In the genomic region with DNA sequence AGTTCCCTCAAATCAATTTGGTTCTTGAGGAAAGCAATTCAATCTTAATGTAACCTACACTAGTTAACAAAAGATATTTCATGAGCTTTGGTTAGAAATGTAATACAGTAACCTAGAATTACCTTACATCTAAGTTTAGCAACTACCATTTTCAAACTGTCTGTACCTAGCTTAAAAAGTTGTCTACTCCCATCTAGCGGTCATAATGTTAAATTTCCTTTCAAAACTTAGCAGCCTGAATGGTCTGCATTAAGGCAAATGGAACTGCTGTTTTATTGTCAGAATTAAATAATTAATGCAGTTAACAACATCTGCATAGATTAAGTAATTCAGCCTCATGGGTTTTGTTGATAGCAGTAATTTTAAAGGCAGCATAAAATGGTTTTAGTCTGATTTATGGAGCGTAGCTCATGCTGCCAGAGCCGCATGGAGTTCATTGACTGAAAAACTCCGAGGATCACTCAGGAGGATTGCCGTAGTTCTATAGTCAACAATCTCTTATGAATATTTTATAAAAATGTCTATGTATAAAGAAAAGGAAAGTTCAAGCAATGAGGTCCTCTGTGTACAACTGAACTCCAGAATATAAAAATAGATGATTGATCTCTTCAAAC, we compare ENCODE assay signal across 9 cellular contexts.
DNase-seq lines count a peak whose midpoint lies in the region; ATAC-seq and TF ChIP-seq lines count a peak whose summit lies in the region.
"Had no signal": no experiment of that assay in that cellular context is flagged by ENCODE, and none has a peak within 500 bp of the region (broad histone marks: within the 10 kb centered on the region; RNA-seq: fewer than 3 reads in every experiment).

No MANE protein-coding gene starts in this region.

- ATAC-seq in heart left ventricle (peak in 2 of 4 donors; percentile 62 to 72), HG02763 (IDR thresholded peaks at IDR 0.05; ENCODE audit: unreplicated experiment) (peak; percentile 68), gastroesophageal sphincter (no peak)
- ATAC-seq in stimulated activated effector memory CD8-positive, alpha-beta T cell treated with anti-CD3 and anti-CD28 coated beads, Interleukin-12 subunit alpha, Interleukin-12 subunit beta, amount 100 ng/mL, for 72 hours: peak; percentile 36

- TF ChIP-seq EP300 in SK-N-SH (IDR thresholded peaks at IDR 0.05; ENCODE audit: borderline replicate concordance in 1 of 2, low read depth in 1 of 2, low read length in 1 of 2): no peak
- TF ChIP-seq EP300 in gastroesophageal sphincter (IDR thresholded peaks at IDR 0.05): no peak

- H3K4me1 Mint-ChIP-seq in stimulated activated effector memory CD8-positive, alpha-beta T cell treated with anti-CD3 and anti-CD28 coated beads, Interleukin-12 subunit alpha, Interleukin-12 subunit beta, amount 100 ng/mL, for 72 hours: no peaks in the 10 kb centered on the region

- H4K20me1 ChIP-seq in SK-N-SH (ENCODE audit: insufficient read depth): no peaks in the 10 kb centered on the region

- no peak overlapping the region for H3K4me3 ChIP-seq in heart left ventricle
- peak overlapping the region in 1 of 2 experiments; percentile 31; a peak in 1 of 4 replicates for H3K4me3 ChIP-seq in SK-N-SH (ENCODE audit: low read depth in 2 of 2, low read length in 1 of 2)
- no peak overlapping the region for H3K4me3 ChIP-seq in gastroesophageal sphincter

- H3K9me3 ChIP-seq in heart left ventricle (no peaks in the 10 kb centered on the region), SK-N-SH (no peaks in the 10 kb centered on the region), gastroesophageal sphincter (no peaks in the 10 kb centered on the region)

- H3K4me2 ChIP-seq in SK-N-SH: no peak overlapping the region; the same call in 1 of the 2 replicates

- no peak for TF ChIP-seq POLR2A in heart left ventricle (IDR thresholded peaks at IDR 0.05)
- no peak for TF ChIP-seq POLR2A in gastroesophageal sphincter (IDR thresholded peaks at IDR 0.05)

- DNase-seq in heart left ventricle: no peak
- no peak for DNase-seq in cardiac septum (ENCODE audit: low spot score)
- DNase-seq in NCI-H1105 (lab: John Stamatoyannopoulos, UW): peak; percentile 58
- peak; percentile 21 for DNase-seq in SK-N-SH
- no peak for DNase-seq in stimulated activated effector memory CD8-positive, alpha-beta T cell treated with anti-CD3 and anti-CD28 coated beads, Interleukin-12 subunit alpha, Interleukin-12 subunit beta, amount 100 ng/mL, for 72 hours (ENCODE audit: low spot score in 2 of 2)
- DNase-seq in stimulated activated CD4-positive, alpha-beta T cell treated with anti-CD3 and anti-CD28 coated beads, Interleukin-4, amount 100 ng/mL, for 1 hour: no peak

- TF ChIP-seq RAD21 in SK-N-SH (IDR thresholded peaks at IDR 0.05; ENCODE audit: low read length): peak; percentile 81

- POLR2A ChIA-PET in SK-N-SH (lab: Yijun Ruan, JAX): no interaction called here

- H3K36me3 Mint-ChIP-seq in stimulated activated effector memory CD8-positive, alpha-beta T cell treated with anti-CD3 and anti-CD28 coated beads, Interleukin-12 subunit alpha, Interleukin-12 subunit beta, amount 100 ng/mL, for 72 hours: no peaks in the 10 kb centered on the region

- TF ChIP-seq CTCF in heart left ventricle (IDR thresholded peaks at IDR 0.05): peak; percentile 34 to 61 (median 48)
- TF ChIP-seq CTCF in SK-N-SH (IDR thresholded peaks at IDR 0.05): peak; percentile 75
- TF ChIP-seq CTCF in gastroesophageal sphincter (IDR thresholded peaks at IDR 0.05): peak in 3 of 4 experiments; percentile 24 to 47 (median 28)

- H3K4me1 ChIP-seq in heart left ventricle (peaks cover 0 to 6% (median 0%) of the 10 kb centered on the region in 12 donors), SK-N-SH (ENCODE audit: control insufficient read depth in 1 of 2, insufficient read depth in 2 of 2, low read depth in 1 of 2, low read length in 1 of 2) (peaks cover 2 to 11% of the 10 kb centered on the region in 2 experiments; a peak in 3 of 4 replicates), gastroesophageal sphincter (peaks cover 0 to 8% (median 0%) of the 10 kb centered on the region in 3 donors)

- H3K4me3 Mint-ChIP-seq in stimulated activated effector memory CD8-positive, alpha-beta T cell treated with anti-CD3 and anti-CD28 coated beads, Interleukin-12 subunit alpha, Interleukin-12 subunit beta, amount 100 ng/mL, for 72 hours: no peak overlapping the region
- H3K4me3 Mint-ChIP-seq: stimulated activated naive CD8-positive, alpha-beta T cell treated with anti-CD3 and anti-CD28 coated beads, Interleukin-15, Interleukin-2, amounts not matched to agents 100 ng/mL and 50 ng/mL, for 24 hours had no signal

- WGBS in heart left ventricle, 4 donors: 55 to 64% (median 60%) methylated on average over 5 of the region's 5 CpGs
- 6% methylated on average over 5 of the region's 5 CpGs for WGBS in SK-N-SH (ENCODE audit: low lambda C conversion rate)
- WGBS in gastroesophageal sphincter (ENCODE audit: low coverage in 1 of 2), 2 donors: 42 to 62% methylated on average over 5 of the region's 5 CpGs

- no peak overlapping the region for H3K9ac ChIP-seq in SK-N-SH

- H3K79me2 ChIP-seq in SK-N-SH (ENCODE audit: insufficient read depth): no peaks in the 10 kb centered on the region

- no peaks in the 10 kb centered on the region for H3K9me3 Mint-ChIP-seq in stimulated activated effector memory CD8-positive, alpha-beta T cell treated with anti-CD3 and anti-CD28 coated beads, Interleukin-12 subunit alpha, Interleukin-12 subunit beta, amount 100 ng/mL, for 72 hours
- H3K9me3 Mint-ChIP-seq: stimulated activated naive CD8-positive, alpha-beta T cell treated with anti-CD3 and anti-CD28 coated beads, Interleukin-15, Interleukin-2, amounts not matched to agents 100 ng/mL and 50 ng/mL, for 24 hours had no signal

- CTCF ChIA-PET in SK-N-SH (lab: Yijun Ruan, JAX): interaction anchor here (0.6 to 2.8 kb wide), 25 partner anchors 8 to 1668 kb away, joined by 3 to 17 read pairs (median 3); no protein-coding TSS in a partner anchor

- H3K27me3 ChIP-seq in heart left ventricle: peaks cover 0 to 6% (median 0%) of the 10 kb centered on the region in 9 donors
- H3K27me3 ChIP-seq in SK-N-SH (ENCODE audit: insufficient read depth): no peaks in the 10 kb centered on the region
- peaks cover 10% of the 10 kb centered on the region for H3K27me3 ChIP-seq in gastroesophageal sphincter

- no peak overlapping the region for H2AFZ ChIP-seq in SK-N-SH (ENCODE audit: low read depth)

- no peak overlapping the region for H3K27ac ChIP-seq in heart left ventricle
- H3K27ac ChIP-seq in SK-N-SH (ENCODE audit: low read depth in 2 of 2, low read length in 1 of 2): no peak overlapping the region
- H3K27ac ChIP-seq in gastroesophageal sphincter: no peak overlapping the region

- H3K27ac Mint-ChIP-seq in stimulated activated effector memory CD8-positive, alpha-beta T cell treated with anti-CD3 and anti-CD28 coated beads, Interleukin-12 subunit alpha, Interleukin-12 subunit beta, amount 100 ng/mL, for 72 hours: no peak overlapping the region
- H3K27ac Mint-ChIP-seq: stimulated activated naive CD8-positive, alpha-beta T cell treated with anti-CD3 and anti-CD28 coated beads, Interleukin-15, Interleukin-2, amounts not matched to agents 100 ng/mL and 50 ng/mL, for 24 hours had no signal

- no peaks in the 10 kb centered on the region for H3K9me2 ChIP-seq in SK-N-SH

- intact Hi-C loops in heart left ventricle (cut with DNase I): no loop called here
- intact Hi-C loops in cardiac septum (cut with DNase I): no loop called here

- no peaks in the 10 kb centered on the region for H3K36me3 ChIP-seq in heart left ventricle
- H3K36me3 ChIP-seq in SK-N-SH (replicated peaks in 1 of 2; ENCODE audit: control insufficient read depth in 1 of 2, insufficient read depth in 2 of 2, low read length in 1 of 2): no peaks in the 10 kb centered on the region
- no peaks in the 10 kb centered on the region for H3K36me3 ChIP-seq in gastroesophageal sphincter

- H3F3A ChIP-seq in SK-N-SH (replicated peaks; ENCODE audit: insufficient read depth): no peaks in the 10 kb centered on the region

TF ChIP-seq in SK-N-SH, 30 proteins besides CTCF, POLR2A, EP300 and RAD21:
- TF ChIP-seq SMC3 (IDR thresholded peaks at IDR 0.05; ENCODE audit: low read depth, low read length): peak; percentile 48; the same call in 1 of the 2 replicates
- TF ChIP-seq, protein P1, sequence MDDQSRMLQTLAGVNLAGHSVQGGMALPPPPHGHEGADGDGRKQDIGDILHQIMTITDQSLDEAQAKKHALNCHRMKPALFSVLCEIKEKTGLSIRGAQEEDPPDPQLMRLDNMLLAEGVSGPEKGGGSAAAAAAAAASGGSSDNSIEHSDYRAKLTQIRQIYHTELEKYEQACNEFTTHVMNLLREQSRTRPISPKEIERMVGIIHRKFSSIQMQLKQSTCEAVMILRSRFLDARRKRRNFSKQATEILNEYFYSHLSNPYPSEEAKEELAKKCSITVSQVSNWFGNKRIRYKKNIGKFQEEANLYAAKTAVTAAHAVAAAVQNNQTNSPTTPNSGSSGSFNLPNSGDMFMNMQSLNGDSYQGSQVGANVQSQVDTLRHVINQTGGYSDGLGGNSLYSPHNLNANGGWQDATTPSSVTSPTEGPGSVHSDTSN (IDR thresholded peaks at IDR 0.05): no peak

Comparison
In these comparisons a context has a peak if more than half of its experiments do, and no peak if none do; other contexts are left out.
1. DNase-seq: peak in NCI-H1105 (single experiment) and SK-N-SH (single experiment); none in heart left ventricle (0 of 5), cardiac septum (single experiment), stimulated activated effector memory CD8-positive, alpha-beta T cell treated with anti-CD3 and anti-CD28 coated beads, Interleukin-12 subunit alpha, Interleukin-12 subunit beta, amount 100 ng/mL, for 72 hours (0 of 2) and stimulated activated CD4-positive, alpha-beta T cell treated with anti-CD3 and anti-CD28 coated beads, Interleukin-4, amount 100 ng/mL, for 1 hour (single experiment).
2. Peak in every context shown above with its lines, with median percentiles within 50 percentile points of each other: CTCF ChIP-seq.